Comparison of ENCODE assay signal across 10 cellular contexts in the genomic region with DNA sequence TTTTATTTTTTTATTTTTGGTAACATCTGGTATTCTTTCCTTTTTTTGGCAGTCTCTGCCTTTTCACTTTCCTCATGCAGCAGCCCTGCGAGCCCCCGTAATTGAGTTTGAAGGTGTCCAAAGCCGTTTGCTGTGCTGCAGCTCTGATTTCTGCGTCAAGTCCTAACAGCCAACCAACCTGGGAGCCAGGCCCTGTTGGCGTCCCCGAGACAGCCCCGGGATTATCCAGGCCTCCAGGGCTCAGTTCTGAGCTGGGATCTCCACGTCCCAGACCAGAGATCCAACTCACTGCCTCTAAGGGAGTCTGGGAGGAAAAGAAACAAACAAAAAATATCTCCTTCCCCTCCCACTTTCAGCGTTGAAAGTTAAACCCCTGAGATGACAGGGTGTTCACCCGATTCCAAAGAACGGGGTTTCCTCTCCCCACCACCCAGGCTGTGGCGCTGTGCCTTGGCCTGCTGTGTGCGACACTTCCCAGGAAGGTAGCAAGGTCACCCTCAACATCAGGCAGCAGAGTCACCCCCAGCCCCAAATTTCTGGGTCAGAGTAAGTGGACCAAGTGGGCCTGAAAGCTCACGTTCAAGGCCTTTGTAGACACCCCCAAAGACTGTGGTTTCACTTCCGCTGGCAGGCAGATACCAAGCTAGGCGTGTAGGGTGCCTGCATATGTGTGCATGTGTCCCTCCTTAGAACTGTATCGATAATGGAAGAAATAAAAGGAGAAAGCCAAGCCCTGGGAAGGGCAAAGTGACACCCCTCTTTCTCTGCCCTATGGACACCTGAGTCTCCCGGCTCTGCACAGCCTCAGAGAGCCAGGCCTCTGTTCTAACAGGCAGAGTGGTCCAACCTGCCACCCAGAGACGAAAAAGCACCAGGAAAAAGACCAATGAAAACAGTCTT. TPM values are rescaled to one million over a fixed set of nuclear protein-coding genes. Genes with fewer than 3 reads are reported as not detected.
DNase-seq lines count a peak whose midpoint lies in the region; ATAC-seq and TF ChIP-seq lines count a peak whose summit lies in the region.
"Had no signal": no experiment of that assay in that cellular context is flagged by ENCODE, and none has a peak within 500 bp of the region (broad histone marks: within the 10 kb centered on the region; RNA-seq: fewer than 3 reads in every experiment).

No MANE protein-coding gene starts in this region.

- peak overlapping the region; percentile 9; the same call in 1 of the 2 replicates for H3K4me3 Mint-ChIP-seq in HFFc6
- peak overlapping the region; percentile 99 for H3K4me3 Mint-ChIP-seq in central memory CD8-positive, alpha-beta T cell

- peaks cover under 1% of the 10 kb centered on the region; the same call in 1 of the 2 replicates for H3K4me1 Mint-ChIP-seq in HFFc6 (ENCODE audit: low read depth)
- peaks cover 97% of the 10 kb centered on the region for H3K4me1 Mint-ChIP-seq in central memory CD8-positive, alpha-beta T cell

- H3K36me3 Mint-ChIP-seq in HFFc6 (ENCODE audit: low read depth): no peaks in the 10 kb centered on the region
- H3K36me3 Mint-ChIP-seq in central memory CD8-positive, alpha-beta T cell (ENCODE audit: insufficient read depth): peaks cover 87% of the 10 kb centered on the region

- peaks cover 55% of the 10 kb centered on the region for H3K27me3 Mint-ChIP-seq in HFFc6 (ENCODE audit: insufficient read depth)
- H3K27me3 Mint-ChIP-seq in central memory CD8-positive, alpha-beta T cell: no peaks in the 10 kb centered on the region

- peak overlapping the region in 3 of 8 donors; percentile 1 to 49 (median 7) for H3K4me3 ChIP-seq in spleen

- H3K9me3 Mint-ChIP-seq in HFFc6: no peaks in the 10 kb centered on the region
- H3K9me3 Mint-ChIP-seq in central memory CD8-positive, alpha-beta T cell: no peaks in the 10 kb centered on the region

- TF ChIP-seq CTCF in HFFc6 (IDR thresholded peaks at IDR 0.05) (no peak), spleen (IDR thresholded peaks at IDR 0.05 in 8 of 11, conservative IDR thresholded peaks at IDR 0.05 in 3 of 11) (no peak)

- peak; percentile 33 to 45 for ATAC-seq in activated CD4-positive, CD25-positive, alpha-beta regulatory T cell treated with anti-CD3 and anti-CD28 coated beads, Interleukin-2, amount 50 U/mL, for 24 hours
- peak; percentile 27 for ATAC-seq in central memory CD8-positive, alpha-beta T cell (replicated peaks; ENCODE audit: extremely low read depth, poor library complexity, severe bottlenecking)
- ATAC-seq in GM21381 (IDR thresholded peaks at IDR 0.05; ENCODE audit: unreplicated experiment) (no peak), GM21423 (IDR thresholded peaks at IDR 0.05; ENCODE audit: unreplicated experiment) (no peak)

- no peaks in the 10 kb centered on the region for H3K36me3 ChIP-seq in spleen

- H3K9me3 ChIP-seq in spleen: no peaks in the 10 kb centered on the region

- 46 to 59% (median 56%) methylated on average over 18 to 19 of the region's 19 CpGs for WGBS in spleen, 5 donors

- peaks cover 0 to 97% (median 21%) of the 10 kb centered on the region in 7 donors for H3K27me3 ChIP-seq in spleen (replicated peaks in 1 of 7)

- peaks cover 0 to 68% (median 5%) of the 10 kb centered on the region in 6 donors for H3K4me1 ChIP-seq in spleen

- TF ChIP-seq POLR2A in spleen (IDR thresholded peaks at IDR 0.05): no peak

- intact Hi-C loops in spleen (cut with DNase I; ENCODE audit: low total_unique reads): no loop called here

- DNase-seq in HFFc6: no peak
- peak in 1 of 2 donors; percentile 68 for DNase-seq in central memory CD8-positive, alpha-beta T cell (ENCODE audit: low spot score in 2 of 2)
- peak; percentile 77 for DNase-seq in spleen
- DNase-seq in LoVo (ENCODE audit: low spot score): no peak
- DNase-seq in HUDEP-2 (lab: John Stamatoyannopoulos, UW; ENCODE audit: unreplicated experiment in 76 of 76): no peak
- DNase-seq: aorta, NCI-H446 had no signal

- peak overlapping the region; percentile 64 to 93 (median 80) for H3K27ac ChIP-seq in spleen

- H3K27ac Mint-ChIP-seq in HFFc6: no peak overlapping the region
- H3K27ac Mint-ChIP-seq in central memory CD8-positive, alpha-beta T cell (ENCODE audit: low read depth): peak overlapping the region; percentile 100

RNA-seq across cellular contexts. Expression of gene BCL11B, which starts 11.1 kb away (rescaled TPM):
- under 1 TPM in 4 of 6 experiments, not detected in 2; 0.06 to 0.14 (median 0.10) TPM for total RNA-seq in HFFc6 (2021; fragmentation: NEBNext Ultra II Directional; extraction: Animal tissue kit (Norgen Biotek cat#: 25700))
- total RNA-seq in spleen: 10 to 100 TPM in 6 of 7 donors, 1 to 10 TPM in 1; 7.9 to 21.1 (median 13.1) TPM
- polyA plus RNA-seq in spleen: 1 to 10 TPM in 2 of 3 donors, under 1 TPM in 1; 0.74 to 1.5 (median 1.4) TPM

Comparison
In these comparisons a context has a peak if more than half of its experiments do, and no peak if none do; other contexts are left out.
1. ATAC-seq: peak in activated CD4-positive, CD25-positive, alpha-beta regulatory T cell treated with anti-CD3 and anti-CD28 coated beads, Interleukin-2, amount 50 U/mL, for 24 hours (2 of 2) and central memory CD8-positive, alpha-beta T cell (single experiment); none in GM21381 (single experiment) and GM21423 (single experiment).
2. RNA of gene BCL11B, which starts 11.1 kb away (total RNA-seq): 7.9 to 21.1 TPM in spleen; 0.06 to 0.14 TPM in HFFc6; every median in the first group is over 4 times any median in the second.